Comparison of ENCODE assay signal across 15 cellular contexts in genomic region chr3:13581485-13582365, GRCh38. TPM values are rescaled to one million over a fixed set of nuclear protein-coding genes. Genes with fewer than 3 reads are reported as not detected.
A peak's percentile ranks its signal among the peaks of the same experiment; 100 is the strongest.
DNase-seq lines count a peak whose midpoint lies in the region; ATAC-seq and TF ChIP-seq lines count a peak whose summit lies in the region.
"Had no signal": no experiment of that assay in that cellular context is flagged by ENCODE, and none has a peak within 500 bp of the region (broad histone marks: within the 10 kb centered on the region; RNA-seq: fewer than 3 reads in every experiment).

No MANE protein-coding gene starts in this region.

- H3K23me2 ChIP-seq in H9 (ENCODE audit: insufficient read length, low read depth, low read length, poor library complexity, severe bottlenecking): no peaks in the 10 kb centered on the region

- H3K18ac ChIP-seq in H9 (ENCODE audit: insufficient read length, low read depth, low read length): no peak overlapping the region

- no peak overlapping the region for H3K27ac ChIP-seq in H9 (ENCODE audit: insufficient read length, low read depth, low read length)
- H3K27ac ChIP-seq in SJCRH30: no peak overlapping the region
- H3K27ac ChIP-seq in fibroblast of lung (ENCODE audit: insufficient read depth, low read length): no peak overlapping the region
- H3K27ac ChIP-seq in PC-3 (ENCODE audit: low read length): no peak overlapping the region
- H3K27ac ChIP-seq: HL-60, stomach, WERI-Rb-1 had no signal

- no peaks in the 10 kb centered on the region for H3K36me3 ChIP-seq in SJCRH30
- no peaks in the 10 kb centered on the region for H3K36me3 ChIP-seq in fibroblast of lung (ENCODE audit: control insufficient read depth, insufficient read depth, low read length)
- H3K36me3 ChIP-seq in PC-3 (ENCODE audit: low read depth, low read length): no peaks in the 10 kb centered on the region
- H3K36me3 ChIP-seq: stomach, WERI-Rb-1 had no signal

- no peak overlapping the region for H3K23ac ChIP-seq in H9 (ENCODE audit: insufficient read length, low read depth, low read length)

- H3K27me3 ChIP-seq in H9 (ENCODE audit: insufficient read depth, low read length): no peaks in the 10 kb centered on the region
- H3K27me3 ChIP-seq in SJCRH30: peaks cover 10% of the 10 kb centered on the region; the same call in 1 of the 2 replicates
- no peaks in the 10 kb centered on the region for H3K27me3 ChIP-seq in fibroblast of lung (ENCODE audit: control insufficient read depth, insufficient read depth, low read length)
- H3K27me3 ChIP-seq in PC-3 (ENCODE audit: low read length): no peaks in the 10 kb centered on the region
- H3K27me3 ChIP-seq: stomach had no signal

- no peak overlapping the region for H2BK120ac ChIP-seq in H9 (ENCODE audit: low read depth, low read length, poor library complexity, severe bottlenecking)

- no peak overlapping the region for H2AK5ac ChIP-seq in H9 (ENCODE audit: insufficient read length, low read length)

- H3K4me1 Mint-ChIP-seq in H9: peaks cover 0 to 6% of the 10 kb centered on the region in 2 experiments; a peak in 1 of 4 replicates

- no peaks in the 10 kb centered on the region for H3K9me2 ChIP-seq in PC-3 (replicated peaks; ENCODE audit: low read length)

- H2BK20ac ChIP-seq in H9 (ENCODE audit: low read depth, low read length, poor library complexity, severe bottlenecking): no peak overlapping the region

- POLR2A ChIA-PET in PC-3 (lab: Charles Lee; ENCODE audit: unreplicated experiment): no interaction called here

- no TSS peak for BruUV-seq in PC-3 (replicated peaks; lab: Mats Ljungman, UMichigan)

- no peak overlapping the region for H4K91ac ChIP-seq in H9 (ENCODE audit: insufficient read length, low read depth, low read length)

- intact Hi-C loops in PC-3 (cut with micrococcal nuclease): no loop called here

- peak overlapping the region; percentile 41; the same call in 1 of the 2 replicates for H3K14ac ChIP-seq in H9 (ENCODE audit: insufficient read depth, low read length)

- CTCF ChIA-PET in PC-3 (lab: Charles Lee): interaction anchor here (0.5 kb wide), 1 partner anchor 66 kb away, joined by 3 read pairs; no protein-coding TSS in a partner anchor

- H3K4me1 ChIP-seq in H9 (ENCODE audit: insufficient read depth, low read length): no peaks in the 10 kb centered on the region
- H3K4me1 ChIP-seq in SJCRH30: no peaks in the 10 kb centered on the region
- no peaks in the 10 kb centered on the region for H3K4me1 ChIP-seq in fibroblast of lung (ENCODE audit: control insufficient read depth, extremely low read depth, insufficient read depth, low read length)
- H3K4me1 ChIP-seq in PC-3 (ENCODE audit: insufficient read depth, low read length): no peaks in the 10 kb centered on the region
- H3K4me1 ChIP-seq: stomach had no signal

- H3K36me3 Mint-ChIP-seq in H9 (ENCODE audit: insufficient read depth in 1 of 3, low read depth in 3 of 3): no peaks in the 10 kb centered on the region

- DNase-seq in H9: no peak
- DNase-seq in SJCRH30: peak; percentile 14 to 19
- DNase-seq in fibroblast of lung (ENCODE audit: low read depth in 2 of 2): peak; percentile 40 to 44
- DNase-seq in retinal pigment epithelial cell (ENCODE audit: low read depth): peak; percentile 83
- no peak for DNase-seq in PC-3
- no peak for DNase-seq in GM19238 (ENCODE audit: insufficient read length, low spot score)
- no peak for DNase-seq in SK-N-DZ (ENCODE audit: low spot score)
- DNase-seq: activated T-cell treated with anti-CD3 and anti-CD28 coated beads, Interleukin-2, amount 50 U/mL, for 24 hours; CD4-positive, alpha-beta T cell; HCEC 1CT; NCI-H2081; stomach; WERI-Rb-1 had no signal

- no peak overlapping the region for H3K4ac ChIP-seq in H9 (ENCODE audit: low read depth, low read length)

- no peaks in the 10 kb centered on the region for H3K9me3 ChIP-seq in H9 (ENCODE audit: control insufficient read depth, low read depth, low read length)
- no peaks in the 10 kb centered on the region for H3K9me3 ChIP-seq in SJCRH30 (replicated peaks)
- no peaks in the 10 kb centered on the region for H3K9me3 ChIP-seq in fibroblast of lung (ENCODE audit: control insufficient read depth, insufficient read depth, low read depth, low read length)
- no peaks in the 10 kb centered on the region for H3K9me3 ChIP-seq in PC-3 (ENCODE audit: low read length)
- H3K9me3 ChIP-seq: stomach had no signal

- WGBS in H9 (ENCODE audit: extremely low coverage, insufficient read length, low lambda C conversion rate): no CpG with 5 or more reads among the region's 21 CpGs

- H3K27me3 Mint-ChIP-seq in H9 (ENCODE audit: low read depth): no peaks in the 10 kb centered on the region; the same call in 1 of the 2 replicates
- H3K27me3 Mint-ChIP-seq: activated T-cell treated with anti-CD3 and anti-CD28 coated beads, Interleukin-2, amount 50 U/mL, for 24 hours; CD4-positive, alpha-beta T cell had no signal

- H3T11ph ChIP-seq in H9 (ENCODE audit: low read length): no peak overlapping the region

- H3K9me3 Mint-ChIP-seq in H9: no peaks in the 10 kb centered on the region
- H3K9me3 Mint-ChIP-seq: activated T-cell treated with anti-CD3 and anti-CD28 coated beads, Interleukin-2, amount 50 U/mL, for 24 hours; CD4-positive, alpha-beta T cell had no signal

- no peak overlapping the region for H3K4me3 Mint-ChIP-seq in H9
- H3K4me3 Mint-ChIP-seq: activated T-cell treated with anti-CD3 and anti-CD28 coated beads, Interleukin-2, amount 50 U/mL, for 24 hours; CD4-positive, alpha-beta T cell had no signal

- ATAC-seq in PC-3: no peak
- no peak for ATAC-seq in GM21723 (IDR thresholded peaks at IDR 0.05; ENCODE audit: unreplicated experiment)

- H3K4me2 ChIP-seq in H9 (ENCODE audit: insufficient read depth, insufficient read length, low read length) (no peak overlapping the region), fibroblast of lung (ENCODE audit: extremely low read depth, insufficient read depth, low read length) (no peak overlapping the region), PC-3 (ENCODE audit: low read length) (no peak overlapping the region)

- H2AFZ ChIP-seq in H9 (ENCODE audit: low read length) (no peak overlapping the region), fibroblast of lung (ENCODE audit: low read length) (no peak overlapping the region), PC-3 (ENCODE audit: low read length) (no peak overlapping the region)

- no peak overlapping the region for H4K5ac ChIP-seq in H9 (ENCODE audit: insufficient read length, low read depth, low read length)

- H4K20me1 ChIP-seq in H9 (ENCODE audit: control insufficient read depth, insufficient read depth, insufficient read length): no peaks in the 10 kb centered on the region
- no peaks in the 10 kb centered on the region for H4K20me1 ChIP-seq in fibroblast of lung (ENCODE audit: control insufficient read depth, extremely low read depth, insufficient read depth, low read length)
- no peaks in the 10 kb centered on the region for H4K20me1 ChIP-seq in PC-3 (ENCODE audit: low read length)

- H2BK5ac ChIP-seq in H9 (ENCODE audit: insufficient read length, low read length): no peak overlapping the region

- TF ChIP-seq CTCF in H9 (conservative IDR thresholded peaks at IDR 0.05) (no peak), fibroblast of lung (conservative IDR thresholded peaks at IDR 0.05 in 1 of 2, IDR thresholded peaks at IDR 0.05 in 1 of 2; ENCODE audit: low read depth in 1 of 2, low read length in 2 of 2) (no peak), retinal pigment epithelial cell (conservative IDR thresholded peaks at IDR 0.05; ENCODE audit: low read depth, low read length) (no peak), PC-3 (conservative IDR thresholded peaks at IDR 0.05; ENCODE audit: low read depth, low read length) (no peak)

- no peaks in the 10 kb centered on the region for H3K79me1 ChIP-seq in H9 (ENCODE audit: insufficient read depth, low read depth, low read length, poor library complexity, severe bottlenecking)

- no peak overlapping the region for H2BK15ac ChIP-seq in H9 (ENCODE audit: low read depth, low read length)

- H4K8ac ChIP-seq in H9 (replicated peaks; ENCODE audit: insufficient read length, low read depth, low read length): no peak overlapping the region

- H2BK12ac ChIP-seq in H9 (ENCODE audit: insufficient read length, low read depth, low read length): no peak overlapping the region

- no peak overlapping the region for H3K4me3 ChIP-seq in SJCRH30
- H3K4me3 ChIP-seq in fibroblast of lung (replicated peaks in 1 of 4; ENCODE audit: control extremely low read depth in 1 of 4, insufficient read depth in 1 of 4, low read depth in 3 of 4, low read length in 4 of 4): no peak overlapping the region
- no peak overlapping the region for H3K4me3 ChIP-seq in retinal pigment epithelial cell (ENCODE audit: low read length)
- H3K4me3 ChIP-seq in PC-3 (ENCODE audit: low read length): no peak overlapping the region
- H3K4me3 ChIP-seq: stomach had no signal

- no peaks in the 10 kb centered on the region for H3F3A ChIP-seq in PC-3 (ENCODE audit: low read length, unreplicated experiment)

- H3K9ac ChIP-seq in H9 (ENCODE audit: extremely low read depth, insufficient read length, low read length) (no peak overlapping the region), fibroblast of lung (ENCODE audit: insufficient read depth, low read length) (no peak overlapping the region), PC-3 (ENCODE audit: low read length) (no peak overlapping the region)

- H3K79me2 ChIP-seq in H9 (ENCODE audit: insufficient read depth, low read length): no peaks in the 10 kb centered on the region
- no peaks in the 10 kb centered on the region for H3K79me2 ChIP-seq in fibroblast of lung (ENCODE audit: control insufficient read depth, insufficient read depth, low read length)
- no peaks in the 10 kb centered on the region for H3K79me2 ChIP-seq in PC-3 (ENCODE audit: low read length)

- H3K27ac Mint-ChIP-seq in H9: peak overlapping the region in 1 of 3 experiments; percentile 88; a peak in 1 of 7 replicates
- H3K27ac Mint-ChIP-seq: activated T-cell treated with anti-CD3 and anti-CD28 coated beads, Interleukin-2, amount 50 U/mL, for 24 hours; CD4-positive, alpha-beta T cell had no signal

- no peak overlapping the region for H3K56ac ChIP-seq in H9 (ENCODE audit: insufficient read length, low read depth, low read length)

RNA-seq across cellular contexts. Expression of gene FBLN2, which starts 32.8 kb away (rescaled TPM):
- total RNA-seq in H9 (2021): 9.8 and 11.8 TPM in 2 replicates
- not detected in 2 replicates for total RNA-seq in SJCRH30 (2014; rRNA removed; shearing (Covaris generic))
- 138 and 184 TPM in 2 replicates for total RNA-seq in fibroblast of lung
- polyA plus RNA-seq in fibroblast of lung: 25.4 and 48.4 TPM in 2 replicates
- 27.9 and 60.4 TPM in 2 replicates for polyA plus RNA-seq in fibroblast of lung (2012)
- 15.4 and 57.6 TPM in 2 replicates for polyA minus RNA-seq in fibroblast of lung (ENCODE audit: low replicate concordance)
- total RNA-seq in PC-3 (2014; rRNA removed): 0.11 and 2.1 TPM in 2 replicates
- polyA plus RNA-seq in SK-N-DZ (2014; cell fraction: cytosol; rRNA removed): 0.09 and 0.48 TPM in 2 replicates
- 0.25 TPM in 1 of 2 replicates, not detected in the other for polyA plus RNA-seq in SK-N-DZ (2014; cell fraction: nucleus; rRNA removed)

Comparison
In these comparisons a context has a peak if more than half of its experiments do, and no peak if none do; other contexts are left out.
1. DNase-seq: peak in SJCRH30 (2 of 2), fibroblast of lung (2 of 2) and retinal pigment epithelial cell (single experiment); none in H9 (single experiment), PC-3 (single experiment), GM19238 (single experiment) and SK-N-DZ (single experiment).